8 cellular contexts compared by ENCODE assay signal in the genomic region with DNA sequence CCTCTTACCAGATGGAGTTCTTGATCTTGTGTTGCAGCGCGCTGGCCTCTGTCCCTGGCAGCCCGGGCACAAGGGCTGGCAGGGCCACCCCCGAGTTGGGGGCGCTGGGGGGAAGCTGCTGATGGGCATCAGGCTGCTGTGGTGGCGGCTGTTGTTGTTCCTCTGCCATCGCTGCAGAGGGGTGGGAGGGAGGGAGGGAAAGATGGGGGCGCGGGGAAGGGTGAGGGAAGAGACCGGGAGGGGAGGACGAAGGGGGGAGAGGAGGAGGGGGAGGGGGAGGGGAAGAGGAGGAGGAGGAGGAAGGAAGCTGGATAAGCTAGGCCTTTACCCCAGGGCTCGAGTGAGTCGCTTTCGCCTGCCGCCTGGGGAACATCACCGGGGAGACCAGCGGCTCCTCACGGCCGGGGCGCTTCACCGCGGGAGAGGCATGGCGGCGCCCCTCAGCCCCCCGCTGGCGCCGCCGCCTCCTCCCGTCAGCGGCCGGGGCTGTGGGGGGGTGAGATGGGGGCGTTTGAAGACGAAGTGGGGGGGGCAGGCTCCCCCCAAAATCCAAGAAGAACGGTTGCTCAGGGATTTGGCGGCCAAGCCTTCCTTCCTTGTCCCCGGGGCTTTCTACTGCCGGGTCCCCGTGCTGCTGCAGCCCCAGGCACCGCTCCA. TPM values are rescaled to one million over a fixed set of nuclear protein-coding genes. Genes with fewer than 3 reads are reported as not detected.
DNase-seq lines count a peak whose midpoint lies in the region; ATAC-seq and TF ChIP-seq lines count a peak whose summit lies in the region.

No MANE protein-coding gene starts in this region.

- no peaks in the 10 kb centered on the region for H3K27me3 Mint-ChIP-seq in activated naive CD8-positive, alpha-beta T cell treated with anti-CD3 and anti-CD28 coated beads, Interleukin-2, amount 10 ng/mL, durations not matched to agents 7 days and 5 days

- peak overlapping the region; percentile 81 to 95 (median 90) for H3K27ac ChIP-seq in heart right ventricle
- H3K27ac ChIP-seq in parathyroid adenoma: peak overlapping the region; percentile 69
- peak overlapping the region; percentile 93 for H3K27ac ChIP-seq in uterus

- H3K9ac ChIP-seq in parathyroid adenoma: no peak overlapping the region

- H3K27ac Mint-ChIP-seq in activated naive CD8-positive, alpha-beta T cell treated with anti-CD3 and anti-CD28 coated beads, Interleukin-2, amount 10 ng/mL, durations not matched to agents 7 days and 5 days: peak overlapping the region; percentile 92

- POLR2A ChIA-PET in activated naive CD8-positive, alpha-beta T cell treated with anti-CD3 and anti-CD28 coated beads, Interleukin-2, amount 10 ng/mL, durations not matched to agents 7 days and 5 days (lab: Charles Lee): interaction anchor here (0.6 to 1.7 kb wide), 4 partner anchors 36 to 396 kb away, joined by 4 to 5 read pairs (median 4); no protein-coding TSS in a partner anchor

- peak overlapping the region; percentile 61 to 87 (median 78) for H3K4me3 ChIP-seq in heart right ventricle
- peak overlapping the region; percentile 76 for H3K4me3 ChIP-seq in parathyroid adenoma (ENCODE audit: low read depth, low read length)
- peak overlapping the region; percentile 86 to 97 for H3K4me3 ChIP-seq in uterus

- peaks cover 34% of the 10 kb centered on the region for H3K4me1 Mint-ChIP-seq in activated naive CD8-positive, alpha-beta T cell treated with anti-CD3 and anti-CD28 coated beads, Interleukin-2, amount 10 ng/mL, durations not matched to agents 7 days and 5 days

- no peak for TF ChIP-seq POLR2A in uterus (IDR thresholded peaks at IDR 0.05)

- intact Hi-C loops in heart right ventricle (cut with DNase I): loop anchor here in 4 of 10 donors (5.0 to 10.0 kb wide), 6 partner anchors 128 to 248 kb away; a partner anchor contains a TSS
- intact Hi-C loops in uterus (cut with DNase I; ENCODE audit: low total_unique reads): no loop called here

- H3K4me2 ChIP-seq in parathyroid adenoma (ENCODE audit: low read length): peak overlapping the region; percentile 76

- peaks cover 7% of the 10 kb centered on the region for H3K79me2 ChIP-seq in parathyroid adenoma

- H3K36me3 Mint-ChIP-seq in activated naive CD8-positive, alpha-beta T cell treated with anti-CD3 and anti-CD28 coated beads, Interleukin-2, amount 10 ng/mL, durations not matched to agents 7 days and 5 days: peaks cover 9% of the 10 kb centered on the region

- TF ChIP-seq CTCF in heart right ventricle (IDR thresholded peaks at IDR 0.05) (no peak), parathyroid adenoma (IDR thresholded peaks at IDR 0.05) (no peak), uterus (IDR thresholded peaks at IDR 0.05) (no peak)

- WGBS in heart right ventricle, 2 donors: 1% methylated on average over 31 to 39 of the region's 39 CpGs

- ATAC-seq in HG03571 (IDR thresholded peaks at IDR 0.05; ENCODE audit: unreplicated experiment): peak; percentile 5
- peak; percentile 15 for ATAC-seq in activated naive CD8-positive, alpha-beta T cell treated with anti-CD3 and anti-CD28 coated beads, Interleukin-2, amount 10 ng/mL, durations not matched to agents 7 days and 5 days (ENCODE audit: low read depth)
- peak; percentile 21 to 77 (median 32) for ATAC-seq in heart right ventricle

- H3K36me3 ChIP-seq in heart right ventricle: no peaks in the 10 kb centered on the region
- H3K36me3 ChIP-seq in parathyroid adenoma (ENCODE audit: control insufficient read depth, insufficient read depth, low read length): no peaks in the 10 kb centered on the region
- no peaks in the 10 kb centered on the region for H3K36me3 ChIP-seq in uterus

- no peaks in the 10 kb centered on the region for H3K9me3 Mint-ChIP-seq in activated naive CD8-positive, alpha-beta T cell treated with anti-CD3 and anti-CD28 coated beads, Interleukin-2, amount 10 ng/mL, durations not matched to agents 7 days and 5 days

- peak overlapping the region; percentile 77 for H2AFZ ChIP-seq in parathyroid adenoma

- H3K4me1 ChIP-seq in heart right ventricle: peaks cover 3 to 52% (median 31%) of the 10 kb centered on the region in 9 donors
- no peaks in the 10 kb centered on the region for H3K4me1 ChIP-seq in parathyroid adenoma
- H3K4me1 ChIP-seq in uterus: peaks cover 0 to 6% of the 10 kb centered on the region in 2 donors

- peak overlapping the region; percentile 98 for H3K4me3 Mint-ChIP-seq in activated naive CD8-positive, alpha-beta T cell treated with anti-CD3 and anti-CD28 coated beads, Interleukin-2, amount 10 ng/mL, durations not matched to agents 7 days and 5 days

- H3K27me3 ChIP-seq in heart right ventricle: no peaks in the 10 kb centered on the region
- no peaks in the 10 kb centered on the region for H3K27me3 ChIP-seq in parathyroid adenoma (ENCODE audit: control insufficient read depth, insufficient read depth, low read length)
- no peaks in the 10 kb centered on the region for H3K27me3 ChIP-seq in uterus

- DNase-seq in NCI-H1436 (lab: John Stamatoyannopoulos, UW): peak; percentile 44
- DNase-seq in NCI-H1436 treated with DMSO at 0.1 percent for 48 hours (lab: John Stamatoyannopoulos, UW): no peak
- peak; percentile 46 for DNase-seq in RPMI7951 (ENCODE audit: low read depth)
- peak; percentile 58 for DNase-seq in activated naive CD8-positive, alpha-beta T cell treated with anti-CD3 and anti-CD28 coated beads, Interleukin-2, amount 10 ng/mL, durations not matched to agents 7 days and 5 days
- DNase-seq in heart right ventricle: peak; percentile 50 to 62
- peak; percentile 37 to 43 for DNase-seq in uterus

- H3K9me3 ChIP-seq in heart right ventricle: no peaks in the 10 kb centered on the region
- no peaks in the 10 kb centered on the region for H3K9me3 ChIP-seq in parathyroid adenoma (ENCODE audit: control insufficient read depth, low read length)
- H3K9me3 ChIP-seq in uterus: no peaks in the 10 kb centered on the region

RNA-seq across cellular contexts. Expression of a gene that starts 0.4 kb away (rescaled TPM):
- total RNA-seq in RPMI7951 (2014; rRNA removed; shearing (Covaris generic)): 6.1 and 7.8 TPM in 2 replicates
- total RNA-seq in activated naive CD8-positive, alpha-beta T cell treated with anti-CD3 and anti-CD28 coated beads, Interleukin-2, amount 10 ng/mL, durations not matched to agents 7 days and 5 days: 10 to 100 TPM; 40.4 to 42.5 TPM
- total RNA-seq in heart right ventricle (10 to 100 TPM in 4 of 10 donors, 1 to 10 TPM in 6; 5.9 to 14.2 (median 8.4) TPM), uterus (10 to 100 TPM in 2 of 4 donors, 1 to 10 TPM in 2; 3.1 to 22.9 (median 11.9) TPM)
- 1 to 10 TPM in 1 of 2 donors, under 1 TPM in 1; 0.83 to 1.5 TPM for polyA plus RNA-seq in heart right ventricle
